Comparison of ENCODE assay signal across 28 cellular contexts in genomic region chr5:56461584-56461983, GRCh38.
"Had no signal": no experiment of that assay in that cellular context is flagged by ENCODE, and none has a peak within 500 bp of the region (broad histone marks: within the 10 kb centered on the region; RNA-seq: fewer than 3 reads in every experiment).

No MANE protein-coding gene starts in this region.

- H3K4me3 ChIP-seq: neural progenitor cell, ovary, psoas muscle, skin epidermis, smooth muscle cell, spleen, stomach, thoracic aorta, thyroid gland, tibial nerve, upper lobe of left lung, vagina had no signal

- H3K27ac ChIP-seq: neural progenitor cell, ovary, parathyroid adenoma, psoas muscle, spleen, stomach, tibial nerve, upper lobe of left lung, vagina had no signal

- H3K9ac ChIP-seq: neural progenitor cell, parathyroid adenoma had no signal

- FAIRE-seq: urothelium cell line had no signal

- H3K4me2 ChIP-seq: neural progenitor cell, smooth muscle cell had no signal

- H3K36me3 ChIP-seq: neural progenitor cell, ovary, spleen, stomach, thoracic aorta, thyroid gland, tibial nerve, upper lobe of left lung, vagina had no signal

- H3K9me3 ChIP-seq: ovary, psoas muscle, spleen, stomach, thoracic aorta, thyroid gland, tibial nerve, upper lobe of left lung, vagina had no signal

- H3K27me3 ChIP-seq: neural progenitor cell, ovary, spleen, stomach, thyroid gland, tibial nerve, upper lobe of left lung, vagina had no signal

- ATAC-seq: naive thymus-derived CD8-positive, alpha-beta T cell; natural killer cell treated with Interleukin-12 subunit alpha and Interleukin-12 subunit beta and Interleukin-15 and Interleukin-18, amount 100 ng/mL, for 72 hours; psoas muscle; sciatic nerve; stimulated activated memory B cell treated with anti-CD40 and anti-IgM and Interleukin-4, amounts not matched to agents 10 μg/mL and 1 μg/mL and 100 μg/mL, for 72 hours had no signal

- H3K4me1 ChIP-seq: psoas muscle had no signal

- H2AFZ ChIP-seq: neural progenitor cell, parathyroid adenoma had no signal

- DNase-seq: naive thymus-derived CD8-positive, alpha-beta T cell; occipital lobe; ovary; posterior cingulate gyrus; psoas muscle; right cardiac atrium; spleen; stimulated activated CD4-positive, alpha-beta T cell treated with anti-CD3 and anti-CD28 coated beads, Interleukin-12 subunit alpha, Interleukin-12 subunit beta, amount 100 ng/mL, for 4 hours; stimulated activated CD4-positive, alpha-beta T cell treated with anti-CD3 and anti-CD28 coated beads, Interleukin-1b, Interleukin-23, amount 100 ng/mL, for 48 hours; stimulated activated CD4-positive, alpha-beta T cell treated with anti-CD3 and anti-CD28 coated beads, Interleukin-4, amount 100 ng/mL, for 1 hour; stimulated activated CD4-positive, alpha-beta T cell treated with anti-CD3 and anti-CD28 coated beads, Interleukin-4, amount 100 ng/mL, for 4 hours; stimulated activated CD8-positive, alpha-beta memory T cell treated with anti-CD3 and anti-CD28 coated beads, Interleukin-4, amount 100 ng/mL, for 48 hours; stimulated activated naive CD4-positive, alpha-beta T cell; stomach; thyroid gland; trophoblast cell; upper lobe of left lung had no signal

- H3K79me2 ChIP-seq: parathyroid adenoma had no signal
